Comparison of ENCODE assay signal across 12 cellular contexts in genomic region chr2:136247204-136247990, GRCh38.
DNase-seq lines count a peak whose midpoint lies in the region; ATAC-seq, FAIRE-seq and TF ChIP-seq lines count a peak whose summit lies in the region.
"Had no signal": no experiment of that assay in that cellular context is flagged by ENCODE, and none has a peak within 500 bp of the region (broad histone marks: within the 10 kb centered on the region; RNA-seq: fewer than 3 reads in every experiment).

No MANE protein-coding gene starts in this region.

- H3K9me2 ChIP-seq in PC-9 (ENCODE audit: insufficient read depth), result no peaks in the 10 kb centered on the region

- H3K27me3 ChIP-seq in K562 (ENCODE audit: control insufficient read depth in 2 of 2, insufficient read depth in 2 of 2, low read length in 2 of 2) (peaks cover 2 to 23% of the 10 kb centered on the region in 2 experiments; a peak in 2 of 5 replicates), PC-9 (ENCODE audit: insufficient read depth, low read depth) (no peaks in the 10 kb centered on the region)

- H3K27me3 Mint-ChIP-seq in WTC11 (ENCODE audit: low read depth), result peaks cover 3% of the 10 kb centered on the region; the same call in 1 of the 2 replicates
- H3K27me3 Mint-ChIP-seq: T-helper 17 cell had no signal

- H3K4me3 ChIP-seq in K562 (no peak overlapping the region), PC-9 (no peak overlapping the region)

- DNase-seq in COLO668 (lab: John Stamatoyannopoulos, UW; ENCODE audit: unreplicated experiment), result peak; percentile 47
- peak; percentile 38 for DNase-seq in MV-4-11 (lab: John Stamatoyannopoulos, UW)
- DNase-seq in K562 (ENCODE audit: extremely low read depth in 1 of 4, low spot score in 3 of 4), result peak in 1 of 4 experiments; percentile 10
- DNase-seq in occipital lobe (lab: John Stamatoyannopoulos, UW), result peak; percentile 56
- DNase-seq in WTC11 (ENCODE audit: low spot score), result no peak
- DNase-seq in PC-9, result no peak
- DNase-seq in T1000 (lab: John Stamatoyannopoulos, UW), result no peak
- DNase-seq in NCI-H226, result no peak
- DNase-seq: NCI-H1105, T-helper 17 cell had no signal

- BruUV-seq in K562 (replicated peaks; lab: Mats Ljungman, UMichigan) (no TSS peak), PC-9 (replicated peaks; lab: Mats Ljungman, UMichigan) (no TSS peak)

- H3K9me3 ChIP-seq in K562 (replicated peaks; ENCODE audit: control insufficient read depth, insufficient read depth, low read depth, low read length) (no peaks in the 10 kb centered on the region), PC-9 (ENCODE audit: insufficient read depth, low read depth) (no peaks in the 10 kb centered on the region)

- no peak for TF ChIP-seq CTCF in K562 (IDR thresholded peaks at IDR 0.05 in 2 of 3, conservative IDR thresholded peaks at IDR 0.05 in 1 of 3; ENCODE audit: insufficient read depth in 2 of 3, low read depth in 1 of 3, low read length in 3 of 3)
- no peak for TF ChIP-seq CTCF in WTC11 (IDR thresholded peaks at IDR 0.05)
- TF ChIP-seq CTCF in PC-9 (conservative IDR thresholded peaks at IDR 0.05), result no peak

- H3K79me2 ChIP-seq in K562 (ENCODE audit: control insufficient read depth, insufficient read depth, low read length) (no peaks in the 10 kb centered on the region), PC-9 (ENCODE audit: low read depth) (no peaks in the 10 kb centered on the region)

- H3K36me3 Mint-ChIP-seq in WTC11, result no peaks in the 10 kb centered on the region

- no peak for TF ChIP-seq EP300 in K562 (IDR thresholded peaks at IDR 0.05; ENCODE audit: low read length)

- H3K9me1 ChIP-seq in K562 (ENCODE audit: control insufficient read depth, insufficient read depth, low read length), result no peaks in the 10 kb centered on the region

- H4K20me1 ChIP-seq in K562 (replicated peaks; ENCODE audit: control insufficient read depth, insufficient read depth, low read length) (no peaks in the 10 kb centered on the region), PC-9 (ENCODE audit: insufficient read depth) (no peaks in the 10 kb centered on the region)

- no peaks in the 10 kb centered on the region for H3F3A ChIP-seq in PC-9 (ENCODE audit: insufficient read depth, low read depth)

- no peak overlapping the region for H3K4me2 ChIP-seq in K562 (ENCODE audit: insufficient read depth, low read length)
- H3K4me2 ChIP-seq in PC-9, result no peak overlapping the region

- H3K27ac ChIP-seq in K562 (ENCODE audit: extremely low read depth, low read depth, low read length), result no peak overlapping the region
- H3K27ac ChIP-seq in PC-9, result no peak overlapping the region

- no peak overlapping the region for H2AFZ ChIP-seq in K562 (ENCODE audit: low read depth, low read length)
- H2AFZ ChIP-seq in PC-9, result no peak overlapping the region

- POLR2A ChIA-PET in K562 (lab: Yijun Ruan, JAX) (interaction anchor here (0.6 kb wide), 1 partner anchor 8 kb away, joined by 3 read pairs; no protein-coding TSS in a partner anchor), WTC11 (lab: Charles Lee) (no interaction called here), PC-9 (lab: Charles Lee; ENCODE audit: unreplicated experiment) (no interaction called here)

- H3K4me3 Mint-ChIP-seq in WTC11, result no peak overlapping the region
- H3K4me3 Mint-ChIP-seq: T-helper 17 cell had no signal

- in situ Hi-C loops in K562 (cut with MboI), result no loop called here

- intact Hi-C loops in K562 (cut with micrococcal nuclease), result loop anchor here (10.0 kb wide), 1 partner anchor 333 kb away; no protein-coding TSS in a partner anchor
- intact Hi-C loops in PC-9 (cut with micrococcal nuclease; ENCODE audit: unreplicated experiment), result no loop called here

- peaks cover 10% of the 10 kb centered on the region for H3K4me1 Mint-ChIP-seq in WTC11

- H3K27ac Mint-ChIP-seq in WTC11, result no peak overlapping the region
- H3K27ac Mint-ChIP-seq: T-helper 17 cell had no signal

- ATAC-seq in K562 (no peak), WTC11 (no peak)
- ATAC-seq: esophagus mucosa, T-helper 17 cell had no signal

- H3K36me3 ChIP-seq in K562 (ENCODE audit: control insufficient read depth, insufficient read depth, low read length) (no peaks in the 10 kb centered on the region), PC-9 (ENCODE audit: low read depth) (no peaks in the 10 kb centered on the region)

- 0% methylated on average over 7 of the region's 7 CpGs for WGBS in K562 (ENCODE audit: insufficient coverage, low coverage, missing lambda C conversion rate)

- H3K9ac ChIP-seq in K562 (ENCODE audit: insufficient read depth in 1 of 2, low read depth in 2 of 2, low read length in 2 of 2), result no peak overlapping the region

- no peaks in the 10 kb centered on the region for H3K9me3 Mint-ChIP-seq in WTC11

- no peak for TF ChIP-seq POLR2A in K562 (conservative IDR thresholded peaks at IDR 0.05)

- H3K4me1 ChIP-seq in K562 (replicated peaks in 1 of 2; ENCODE audit: control insufficient read depth in 2 of 2, insufficient read depth in 2 of 2, low read length in 2 of 2) (peaks cover 0 to 2% of the 10 kb centered on the region in 2 experiments; a peak in 1 of 5 replicates), PC-9 (replicated peaks; ENCODE audit: insufficient read depth) (no peaks in the 10 kb centered on the region)

- FAIRE-seq in K562 (lab: Jason Lieb, UNC), result no peak
- FAIRE-seq: G401.6 had no signal

- no peak for TF ChIP-seq RAD21 in K562 (CRISPR knock-in tag; conservative IDR thresholded peaks at IDR 0.05 in 1 of 2, IDR thresholded peaks at IDR 0.05 in 1 of 2)

- CTCF ChIA-PET in K562 (lab: Yijun Ruan, JAX; ENCODE audit: low intra/inter-chr PET ratio) (no interaction called here), WTC11 (lab: Charles Lee) (interaction anchor here (0.9 kb wide), 1 partner anchor 250 kb away, joined by 3 read pairs; no protein-coding TSS in a partner anchor), PC-9 (lab: Charles Lee) (no interaction called here)

TF ChIP-seq in K562, 482 proteins besides CTCF, POLR2A, EP300 and RAD21:
- TF ChIP-seq EGR1 (conservative IDR thresholded peaks at IDR 0.05) (peak; percentile 66), ZBTB9 (CRISPR knock-in tag; IDR thresholded peaks at IDR 0.05) (0 out of 2 replicates have a peak, but pooled peaks have one; percentile 42), MAFF (IDR thresholded peaks at IDR 0.05; ENCODE audit: low read length) (no peak)
- TF ChIP-seq, protein P1, sequence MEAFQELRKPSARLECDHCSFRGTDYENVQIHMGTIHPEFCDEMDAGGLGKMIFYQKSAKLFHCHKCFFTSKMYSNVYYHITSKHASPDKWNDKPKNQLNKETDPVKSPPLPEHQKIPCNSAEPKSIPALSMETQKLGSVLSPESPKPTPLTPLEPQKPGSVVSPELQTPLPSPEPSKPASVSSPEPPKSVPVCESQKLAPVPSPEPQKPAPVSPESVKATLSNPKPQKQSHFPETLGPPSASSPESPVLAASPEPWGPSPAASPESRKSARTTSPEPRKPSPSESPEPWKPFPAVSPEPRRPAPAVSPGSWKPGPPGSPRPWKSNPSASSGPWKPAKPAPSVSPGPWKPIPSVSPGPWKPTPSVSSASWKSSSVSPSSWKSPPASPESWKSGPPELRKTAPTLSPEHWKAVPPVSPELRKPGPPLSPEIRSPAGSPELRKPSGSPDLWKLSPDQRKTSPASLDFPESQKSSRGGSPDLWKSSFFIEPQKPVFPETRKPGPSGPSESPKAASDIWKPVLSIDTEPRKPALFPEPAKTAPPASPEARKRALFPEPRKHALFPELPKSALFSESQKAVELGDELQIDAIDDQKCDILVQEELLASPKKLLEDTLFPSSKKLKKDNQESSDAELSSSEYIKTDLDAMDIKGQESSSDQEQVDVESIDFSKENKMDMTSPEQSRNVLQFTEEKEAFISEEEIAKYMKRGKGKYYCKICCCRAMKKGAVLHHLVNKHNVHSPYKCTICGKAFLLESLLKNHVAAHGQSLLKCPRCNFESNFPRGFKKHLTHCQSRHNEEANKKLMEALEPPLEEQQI (IDR thresholded peaks at IDR 0.05), result no peak

TF ChIP-seq in WTC11, 78 proteins besides CTCF, POLR2A, EP300 and RAD21:
- TF ChIP-seq TEAD4 (CRISPR knock-in tag; IDR thresholded peaks at IDR 0.05), result no peak
- no peak for TF ChIP-seq ZNF219 (CRISPR knock-in tag; IDR thresholded peaks at IDR 0.05; ENCODE audit: borderline replicate concordance)
TF ChIP-seq in WTC11: peak in this region for 0.

Comparison
In these comparisons a context has a peak if more than half of its experiments do, and no peak if none do; other contexts are left out.
1. DNase-seq: peak in COLO668 (single experiment), MV-4-11 (single experiment) and occipital lobe (single experiment); none in WTC11 (single experiment), PC-9 (0 of 2), T1000 (single experiment) and NCI-H226 (single experiment).